In genomic region chr6:31702421-31702818, GRCh38 we compare ENCODE assay signal across 8 cellular contexts. TPM values are rescaled to one million over a fixed set of nuclear protein-coding genes. Genes with fewer than 3 reads are reported as not detected.
DNase-seq lines count a peak whose midpoint lies in the region; ATAC-seq, FAIRE-seq and TF ChIP-seq lines count a peak whose summit lies in the region.

No MANE protein-coding gene starts in this region.

- H3K27me3 Mint-ChIP-seq in CD8-positive, alpha-beta T cell (ENCODE audit: low read depth): no peaks in the 10 kb centered on the region

- WGBS in HepG2 (ENCODE audit: low lambda C conversion rate): 2% methylated on average over 8 of the region's 8 CpGs

- no peak for TF ChIP-seq RAD21 in HepG2 (CRISPR knock-in tag; IDR thresholded peaks at IDR 0.05)

- H3K4me1 ChIP-seq in CD8-positive, alpha-beta T cell (ENCODE audit: insufficient read depth, low read length): peaks cover 22% of the 10 kb centered on the region
- H3K4me1 ChIP-seq in HepG2 (ENCODE audit: insufficient read depth, low read length): peaks cover 39% of the 10 kb centered on the region
- H3K4me1 ChIP-seq in subcutaneous abdominal adipose tissue (ENCODE audit: control insufficient read depth in 5 of 5, insufficient read depth in 5 of 5, low read length in 5 of 5): peaks cover 6 to 35% (median 24%) of the 10 kb centered on the region in 5 donors

- H3K27me3 ChIP-seq in CD8-positive, alpha-beta T cell (ENCODE audit: insufficient read depth, low read length): no peaks in the 10 kb centered on the region
- H3K27me3 ChIP-seq in MG63 (no peaks in the 10 kb centered on the region), brain microvascular endothelial cell (replicated peaks) (no peaks in the 10 kb centered on the region), HepG2 (ENCODE audit: control insufficient read depth in 1 of 2, insufficient read depth in 2 of 2, low read length in 2 of 2) (peaks cover 0 to 3% of the 10 kb centered on the region in 2 experiments; a peak in 2 of 5 replicates), subcutaneous abdominal adipose tissue (ENCODE audit: control insufficient read depth in 5 of 5, insufficient read depth in 4 of 5, low read length in 5 of 5) (no peaks in the 10 kb centered on the region)

- DNase-seq in CD8-positive, alpha-beta T cell: peak in 1 of 7 experiments; percentile 30
- peak; percentile 4 for DNase-seq in MG63
- peak; percentile 13 for DNase-seq in brain microvascular endothelial cell
- DNase-seq in HepG2 (ENCODE audit: low spot score): no peak
- no peak for DNase-seq in NCI-H2196 treated with DMSO at 0.1 percent for 48 hours (lab: John Stamatoyannopoulos, UW; ENCODE audit: unreplicated experiment)
- DNase-seq in OCI-M1 (lab: John Stamatoyannopoulos, UW): no peak
- no peak for DNase-seq in NCI-H2196 (lab: John Stamatoyannopoulos, UW; ENCODE audit: unreplicated experiment)

- H3K27ac ChIP-seq in CD8-positive, alpha-beta T cell (ENCODE audit: low read depth, low read length): peak overlapping the region; percentile 91
- H3K27ac ChIP-seq in brain microvascular endothelial cell (peak overlapping the region; percentile 84), HepG2 (ENCODE audit: extremely low read length, insufficient read depth, low read length) (peak overlapping the region; percentile 85), subcutaneous abdominal adipose tissue (ENCODE audit: low read depth, low read length) (peak overlapping the region; percentile 97)

- POLR2A ChIA-PET in CD8-positive, alpha-beta T cell (lab: Charles Lee): interaction anchor here (1.0 to 1.8 kb wide), 14 partner anchors 8 to 269 kb away, joined by 3 to 17 read pairs (median 6); partner anchors contain the start of genes BAG6, DDAH2, DXO and GPANK1
- POLR2A ChIA-PET in HepG2 (lab: Yijun Ruan, JAX): interaction anchor here (0.6 to 2.7 kb wide), 21 partner anchors 10 to 439 kb away, joined by 3 to 57 read pairs (median 6); partner anchors contain the start of genes APOM, C6orf47, CLIC1 and CSNK2B

- TF ChIP-seq CTCF in CD8-positive, alpha-beta T cell (IDR thresholded peaks at IDR 0.05): no peak
- TF ChIP-seq CTCF in brain microvascular endothelial cell (IDR thresholded peaks at IDR 0.05; ENCODE audit: low read depth, low read length, missing control alignments) (no peak), HepG2 (CRISPR knock-in tag; IDR thresholded peaks at IDR 0.05) (no peak)

- intact Hi-C loops in CD8-positive, alpha-beta T cell (cut with DNase I, micrococcal nuclease): loop anchor here (2.0 to 5.0 kb wide), 5 partner anchors 26 to 475 kb away; partner anchors contain the start of genes AGPAT1 (in 1 of the 2), DDAH2 (in 1 of the 2), NELFE (in 1 of the 2) and PRRC2A (in 1 of the 2)
- intact Hi-C loops in HepG2 (cut with micrococcal nuclease; ENCODE audit: unreplicated experiment): loop anchor here (2.0 to 5.0 kb wide), 2 partner anchors 22 to 35 kb away; partner anchors contain the start of genes CLIC1 and LY6G5C

- ATAC-seq in CD8-positive, alpha-beta T cell: peak; percentile 2
- ATAC-seq in HepG2: peak; percentile 31

- peak overlapping the region; percentile 48 for H2AFZ ChIP-seq in HepG2 (ENCODE audit: low read length)

- TF ChIP-seq EP300 in HepG2 (IDR thresholded peaks at IDR 0.05; ENCODE audit: low read depth in 2 of 2, low read length in 2 of 2) (no peak), HepG2 (CRISPR knock-in tag; IDR thresholded peaks at IDR 0.05; ENCODE audit: borderline replicate concordance) (no peak)

- H3K4me1 Mint-ChIP-seq in CD8-positive, alpha-beta T cell (ENCODE audit: low read depth): peaks cover 41% of the 10 kb centered on the region

- peak overlapping the region; percentile 99 for H3K4me2 ChIP-seq in HepG2 (ENCODE audit: low read depth, low read length)

- H3K9me3 ChIP-seq in CD8-positive, alpha-beta T cell (ENCODE audit: low read length): no peaks in the 10 kb centered on the region
- no peaks in the 10 kb centered on the region for H3K9me3 ChIP-seq in MG63
- H3K9me3 ChIP-seq in HepG2 (ENCODE audit: low read length): no peaks in the 10 kb centered on the region
- no peaks in the 10 kb centered on the region for H3K9me3 ChIP-seq in subcutaneous abdominal adipose tissue (ENCODE audit: control insufficient read depth in 5 of 5, low read length in 5 of 5)

- in situ Hi-C loops in brain microvascular endothelial cell (cut with HindIII; ENCODE audit: low pct_ligation_motif_present, low sequenced_read_pairs) (no loop called here), HepG2 (cut with HindIII; ENCODE audit: extremely low pct_ligation_motif_present, low pct_unique_long_range_greater_than_20kb) (no loop called here)

- H3K4me3 ChIP-seq in CD8-positive, alpha-beta T cell (ENCODE audit: low read depth, low read length): peak overlapping the region; percentile 83
- H3K4me3 ChIP-seq in MG63: peak overlapping the region; percentile 91
- peak overlapping the region; percentile 92 for H3K4me3 ChIP-seq in brain microvascular endothelial cell (ENCODE audit: low read depth, low read length)
- H3K4me3 ChIP-seq in HepG2 (replicated peaks in 1 of 3; ENCODE audit: insufficient read depth in 1 of 3, low read depth in 2 of 3, low read length in 3 of 3): peak overlapping the region; percentile 71 to 84 (median 81)
- H3K4me3 ChIP-seq in subcutaneous abdominal adipose tissue (ENCODE audit: low read depth in 1 of 5, low read length in 5 of 5): peak overlapping the region; percentile 89 to 98 (median 94)

- peak overlapping the region; percentile 92 for H3K27ac Mint-ChIP-seq in CD8-positive, alpha-beta T cell

- no peaks in the 10 kb centered on the region for H3K9me3 Mint-ChIP-seq in CD8-positive, alpha-beta T cell

- peaks cover 22% of the 10 kb centered on the region for H3K79me2 ChIP-seq in HepG2 (ENCODE audit: insufficient read depth, low read length)

- no TSS peak for BruUV-seq in HepG2 (replicated peaks; lab: Mats Ljungman, UMichigan)

- H3K4me3 Mint-ChIP-seq in CD8-positive, alpha-beta T cell: peak overlapping the region; percentile 99

- peaks cover 37% of the 10 kb centered on the region for H3K36me3 Mint-ChIP-seq in CD8-positive, alpha-beta T cell

- FAIRE-seq in HepG2 (lab: Jason Lieb, UNC): no peak

- no peaks in the 10 kb centered on the region for H4K20me1 ChIP-seq in HepG2 (ENCODE audit: insufficient read depth, low read length)

- no peak for TF ChIP-seq POLR2A in HepG2 (IDR thresholded peaks at IDR 0.05; ENCODE audit: insufficient read depth in 1 of 2, low read depth in 2 of 2, low read length in 2 of 2)

- H3K36me3 ChIP-seq in CD8-positive, alpha-beta T cell (ENCODE audit: insufficient read depth, low read length): no peaks in the 10 kb centered on the region
- H3K36me3 ChIP-seq in MG63 (no peaks in the 10 kb centered on the region), brain microvascular endothelial cell (replicated peaks) (peaks cover 7% of the 10 kb centered on the region), HepG2 (replicated peaks in 1 of 2; ENCODE audit: control insufficient read depth in 1 of 2, insufficient read depth in 2 of 2, low read length in 2 of 2) (peaks cover 4 to 7% of the 10 kb centered on the region in 2 experiments; a peak in 3 of 5 replicates), subcutaneous abdominal adipose tissue (ENCODE audit: control insufficient read depth in 5 of 5, insufficient read depth in 5 of 5, low read length in 5 of 5) (peaks cover 2 to 24% (median 12%) of the 10 kb centered on the region in 5 donors)

- CTCF ChIA-PET in CD8-positive, alpha-beta T cell (lab: Charles Lee): no interaction called here
- CTCF ChIA-PET in HepG2 (lab: Yijun Ruan, JAX; ENCODE audit: low intra/inter-chr PET ratio, low total read pairs): no interaction called here

- H3K9ac ChIP-seq in HepG2 (ENCODE audit: insufficient read depth, low read depth, low read length): peak overlapping the region; percentile 95
- peak overlapping the region; percentile 90 to 97 (median 96) for H3K9ac ChIP-seq in subcutaneous abdominal adipose tissue (ENCODE audit: low read length in 5 of 5)

RNA-seq across cellular contexts. Expression of gene ABHD16A, which starts 0.7 kb away (rescaled TPM):
- 10 to 100 TPM; 79.6 to 81.6 TPM for total RNA-seq in CD8-positive, alpha-beta T cell
- total RNA-seq in MG63 (2014; rRNA removed; shearing (Covaris generic); ENCODE audit: low replicate concordance): 19.4 and 43.4 TPM in 2 replicates
- 16.2 and 43.5 TPM in 2 replicates for total RNA-seq in HepG2 (2016; rRNA removed; fragmentation: Illumina TruSeq; extraction: Trizol)
- 10.8 and 11.4 TPM in 2 replicates for total RNA-seq in HepG2 (2016; cell fraction: cytosol; rRNA removed; fragmentation: Illumina TruSeq; extraction: Trizol; ENCODE audit: low read depth)
- 15.1 and 42.2 TPM in 2 replicates for total RNA-seq in HepG2 (2016; cell fraction: insoluble cytoplasmic fraction; rRNA removed; fragmentation: Illumina TruSeq; extraction: Trizol)
- 18.3 and 19.8 TPM in 2 replicates for total RNA-seq in HepG2 (2016; cell fraction: membrane; rRNA removed; fragmentation: Illumina TruSeq; extraction: Trizol)
- total RNA-seq in HepG2 (2016; cell fraction: nucleus; rRNA removed; fragmentation: Illumina TruSeq; extraction: Trizol): 54.6 and 60.7 TPM in 2 replicates
- 45.4 and 49.0 TPM in 2 replicates for polyA plus RNA-seq in HepG2 (2011; rRNA removed)
- polyA plus RNA-seq in HepG2 (2011; cell fraction: cytosol; rRNA removed): 36.7 and 41.5 TPM in 2 replicates
- polyA plus RNA-seq in HepG2 (2011; cell fraction: nucleus; rRNA removed): 157 and 186 TPM in 2 replicates
- polyA plus RNA-seq in HepG2 (2012): 24.5 and 28.4 TPM in 2 replicates
- 5.9 and 6.9 TPM in 2 replicates for polyA plus RNA-seq in HepG2 (2016; cell fraction: cytosol; fragmentation: Illumina TruSeq; extraction: Trizol; ENCODE audit: low read depth)
- 10.5 and 12.1 TPM in 2 replicates for polyA plus RNA-seq in HepG2 (2016; cell fraction: insoluble cytoplasmic fraction; fragmentation: Illumina TruSeq; extraction: Trizol; ENCODE audit: low read depth)
- polyA plus RNA-seq in HepG2 (2016; cell fraction: membrane; fragmentation: Illumina TruSeq; extraction: Trizol; ENCODE audit: low read depth): 8.7 and 9.4 TPM in 2 replicates
- polyA plus RNA-seq in HepG2 (2016; cell fraction: nucleus; fragmentation: Illumina TruSeq; extraction: Trizol; ENCODE audit: insufficient read depth, low read depth): 86.5 and 92.7 TPM in 2 replicates
- polyA minus RNA-seq in HepG2 (2011; rRNA and poly(A)+ RNA removed; ENCODE audit: low replicate concordance): 62.6 and 78.7 TPM in 2 replicates
- polyA minus RNA-seq in HepG2 (2011; cell fraction: cytosol; rRNA and poly(A)+ RNA removed): 16.2 and 16.4 TPM in 2 replicates
- 38.2 and 46.5 TPM in 2 replicates for polyA minus RNA-seq in HepG2 (2011; cell fraction: nucleus; rRNA and poly(A)+ RNA removed)

RNA-seq across cellular contexts. Expression of gene LY6G6F, which starts 4.2 kb away (rescaled TPM):
- total RNA-seq in CD8-positive, alpha-beta T cell: not detected
- not detected in 2 replicates for total RNA-seq in MG63 (2014; rRNA removed; shearing (Covaris generic); ENCODE audit: low replicate concordance)
- not detected in 2 replicates for total RNA-seq in HepG2 (2016; rRNA removed; fragmentation: Illumina TruSeq; extraction: Trizol)
- total RNA-seq in HepG2 (2016; cell fraction: cytosol; rRNA removed; fragmentation: Illumina TruSeq; extraction: Trizol; ENCODE audit: low read depth): not detected in 2 replicates
- not detected in 2 replicates for total RNA-seq in HepG2 (2016; cell fraction: insoluble cytoplasmic fraction; rRNA removed; fragmentation: Illumina TruSeq; extraction: Trizol)
- not detected in 2 replicates for total RNA-seq in HepG2 (2016; cell fraction: membrane; rRNA removed; fragmentation: Illumina TruSeq; extraction: Trizol)
- total RNA-seq in HepG2 (2016; cell fraction: nucleus; rRNA removed; fragmentation: Illumina TruSeq; extraction: Trizol): not detected in 2 replicates
- polyA plus RNA-seq in HepG2 (2011; rRNA removed): not detected in 2 replicates
- not detected in 2 replicates for polyA plus RNA-seq in HepG2 (2011; cell fraction: cytosol; rRNA removed)
- polyA plus RNA-seq in HepG2 (2011; cell fraction: nucleus; rRNA removed): not detected in 2 replicates
- polyA plus RNA-seq in HepG2 (2012): not detected in 2 replicates
- not detected in 2 replicates for polyA plus RNA-seq in HepG2 (2016; cell fraction: cytosol; fragmentation: Illumina TruSeq; extraction: Trizol; ENCODE audit: low read depth)
- not detected in 2 replicates for polyA plus RNA-seq in HepG2 (2016; cell fraction: insoluble cytoplasmic fraction; fragmentation: Illumina TruSeq; extraction: Trizol; ENCODE audit: low read depth)
- polyA plus RNA-seq in HepG2 (2016; cell fraction: membrane; fragmentation: Illumina TruSeq; extraction: Trizol; ENCODE audit: low read depth): not detected in 2 replicates
- polyA plus RNA-seq in HepG2 (2016; cell fraction: nucleus; fragmentation: Illumina TruSeq; extraction: Trizol; ENCODE audit: insufficient read depth, low read depth): not detected in 2 replicates
- polyA minus RNA-seq in HepG2 (2011; rRNA and poly(A)+ RNA removed; ENCODE audit: low replicate concordance): not detected in 2 replicates
- polyA minus RNA-seq in HepG2 (2011; cell fraction: cytosol; rRNA and poly(A)+ RNA removed): not detected in 2 replicates
- not detected in 2 replicates for polyA minus RNA-seq in HepG2 (2011; cell fraction: nucleus; rRNA and poly(A)+ RNA removed)

RNA-seq across cellular contexts. Expression of gene LY6G6D, which starts 12.7 kb away (rescaled TPM):
- not detected for total RNA-seq in CD8-positive, alpha-beta T cell
- not detected in 2 replicates for total RNA-seq in MG63 (2014; rRNA removed; shearing (Covaris generic); ENCODE audit: low replicate concordance)
- total RNA-seq in HepG2 (2016; rRNA removed; fragmentation: Illumina TruSeq; extraction: Trizol): not detected in 2 replicates
- total RNA-seq in HepG2 (2016; cell fraction: cytosol; rRNA removed; fragmentation: Illumina TruSeq; extraction: Trizol; ENCODE audit: low read depth): not detected in 2 replicates
- not detected in 2 replicates for total RNA-seq in HepG2 (2016; cell fraction: insoluble cytoplasmic fraction; rRNA removed; fragmentation: Illumina TruSeq; extraction: Trizol)
- not detected in 2 replicates for total RNA-seq in HepG2 (2016; cell fraction: membrane; rRNA removed; fragmentation: Illumina TruSeq; extraction: Trizol)
- total RNA-seq in HepG2 (2016; cell fraction: nucleus; rRNA removed; fragmentation: Illumina TruSeq; extraction: Trizol): not detected in 2 replicates
- polyA plus RNA-seq in HepG2 (2011; rRNA removed): not detected in 2 replicates
- polyA plus RNA-seq in HepG2 (2011; cell fraction: cytosol; rRNA removed): not detected in 2 replicates
- polyA plus RNA-seq in HepG2 (2011; cell fraction: nucleus; rRNA removed): not detected in 2 replicates
- 0.47 TPM in 1 of 2 replicates, not detected in the other for polyA plus RNA-seq in HepG2 (2012)
- not detected in 2 replicates for polyA plus RNA-seq in HepG2 (2016; cell fraction: cytosol; fragmentation: Illumina TruSeq; extraction: Trizol; ENCODE audit: low read depth)
- not detected in 2 replicates for polyA plus RNA-seq in HepG2 (2016; cell fraction: insoluble cytoplasmic fraction; fragmentation: Illumina TruSeq; extraction: Trizol; ENCODE audit: low read depth)
- not detected in 2 replicates for polyA plus RNA-seq in HepG2 (2016; cell fraction: membrane; fragmentation: Illumina TruSeq; extraction: Trizol; ENCODE audit: low read depth)
- polyA plus RNA-seq in HepG2 (2016; cell fraction: nucleus; fragmentation: Illumina TruSeq; extraction: Trizol; ENCODE audit: insufficient read depth, low read depth): not detected in 2 replicates
- polyA minus RNA-seq in HepG2 (2011; rRNA and poly(A)+ RNA removed; ENCODE audit: low replicate concordance): not detected in 2 replicates
- not detected in 2 replicates for polyA minus RNA-seq in HepG2 (2011; cell fraction: cytosol; rRNA and poly(A)+ RNA removed)
- polyA minus RNA-seq in HepG2 (2011; cell fraction: nucleus; rRNA and poly(A)+ RNA removed): not detected in 2 replicates

RNA-seq across cellular contexts. Expression of gene LY6G6C, which starts 19.1 kb away (rescaled TPM):
- total RNA-seq in CD8-positive, alpha-beta T cell: not detected
- not detected in 2 replicates for total RNA-seq in MG63 (2014; rRNA removed; shearing (Covaris generic); ENCODE audit: low replicate concordance)
- total RNA-seq in HepG2 (2016; rRNA removed; fragmentation: Illumina TruSeq; extraction: Trizol): not detected in 2 replicates
- not detected in 2 replicates for total RNA-seq in HepG2 (2016; cell fraction: cytosol; rRNA removed; fragmentation: Illumina TruSeq; extraction: Trizol; ENCODE audit: low read depth)
- total RNA-seq in HepG2 (2016; cell fraction: insoluble cytoplasmic fraction; rRNA removed; fragmentation: Illumina TruSeq; extraction: Trizol): not detected in 2 replicates
- total RNA-seq in HepG2 (2016; cell fraction: membrane; rRNA removed; fragmentation: Illumina TruSeq; extraction: Trizol): not detected in 2 replicates
- not detected in 2 replicates for total RNA-seq in HepG2 (2016; cell fraction: nucleus; rRNA removed; fragmentation: Illumina TruSeq; extraction: Trizol)
- polyA plus RNA-seq in HepG2 (2011; rRNA removed): 0.15 and 0.21 TPM in 2 replicates
- polyA plus RNA-seq in HepG2 (2011; cell fraction: cytosol; rRNA removed): 0.13 TPM in 1 of 2 replicates, not detected in the other
- polyA plus RNA-seq in HepG2 (2011; cell fraction: nucleus; rRNA removed): 0.42 and 0.76 TPM in 2 replicates
- polyA plus RNA-seq in HepG2 (2012): 0.31 TPM in 1 of 2 replicates, not detected in the other
- polyA plus RNA-seq in HepG2 (2016; cell fraction: cytosol; fragmentation: Illumina TruSeq; extraction: Trizol; ENCODE audit: low read depth): not detected in 2 replicates
- not detected in 2 replicates for polyA plus RNA-seq in HepG2 (2016; cell fraction: insoluble cytoplasmic fraction; fragmentation: Illumina TruSeq; extraction: Trizol; ENCODE audit: low read depth)
- not detected in 2 replicates for polyA plus RNA-seq in HepG2 (2016; cell fraction: membrane; fragmentation: Illumina TruSeq; extraction: Trizol; ENCODE audit: low read depth)
- 0.72 TPM in 1 of 2 replicates, not detected in the other for polyA plus RNA-seq in HepG2 (2016; cell fraction: nucleus; fragmentation: Illumina TruSeq; extraction: Trizol; ENCODE audit: insufficient read depth, low read depth)
- 0.28 TPM in 1 of 2 replicates, not detected in the other for polyA minus RNA-seq in HepG2 (2011; rRNA and poly(A)+ RNA removed; ENCODE audit: low replicate concordance)
- not detected in 2 replicates for polyA minus RNA-seq in HepG2 (2011; cell fraction: cytosol; rRNA and poly(A)+ RNA removed)
- polyA minus RNA-seq in HepG2 (2011; cell fraction: nucleus; rRNA and poly(A)+ RNA removed): not detected in 2 replicates

RNA-seq across cellular contexts. Expression of gene MPIG6B, which starts 20.8 kb away (rescaled TPM):
- 1 to 10 TPM in 1 of 2 experiments, under 1 TPM in 1; 0.49 to 1.1 TPM for total RNA-seq in CD8-positive, alpha-beta T cell
- not detected in 2 replicates for total RNA-seq in MG63 (2014; rRNA removed; shearing (Covaris generic); ENCODE audit: low replicate concordance)
- total RNA-seq in HepG2 (2016; rRNA removed; fragmentation: Illumina TruSeq; extraction: Trizol): not detected in 2 replicates
- not detected in 2 replicates for total RNA-seq in HepG2 (2016; cell fraction: cytosol; rRNA removed; fragmentation: Illumina TruSeq; extraction: Trizol; ENCODE audit: low read depth)
- not detected in 2 replicates for total RNA-seq in HepG2 (2016; cell fraction: insoluble cytoplasmic fraction; rRNA removed; fragmentation: Illumina TruSeq; extraction: Trizol)
- not detected in 2 replicates for total RNA-seq in HepG2 (2016; cell fraction: membrane; rRNA removed; fragmentation: Illumina TruSeq; extraction: Trizol)
- total RNA-seq in HepG2 (2016; cell fraction: nucleus; rRNA removed; fragmentation: Illumina TruSeq; extraction: Trizol): not detected in 2 replicates
- not detected in 2 replicates for polyA plus RNA-seq in HepG2 (2011; rRNA removed)
- polyA plus RNA-seq in HepG2 (2011; cell fraction: cytosol; rRNA removed): not detected in 2 replicates
- polyA plus RNA-seq in HepG2 (2011; cell fraction: nucleus; rRNA removed): not detected in 2 replicates
- 0.08 and 0.15 TPM in 2 replicates for polyA plus RNA-seq in HepG2 (2012)
- polyA plus RNA-seq in HepG2 (2016; cell fraction: cytosol; fragmentation: Illumina TruSeq; extraction: Trizol; ENCODE audit: low read depth): not detected in 2 replicates
- not detected in 2 replicates for polyA plus RNA-seq in HepG2 (2016; cell fraction: insoluble cytoplasmic fraction; fragmentation: Illumina TruSeq; extraction: Trizol; ENCODE audit: low read depth)
- polyA plus RNA-seq in HepG2 (2016; cell fraction: membrane; fragmentation: Illumina TruSeq; extraction: Trizol; ENCODE audit: low read depth): not detected in 2 replicates
- polyA plus RNA-seq in HepG2 (2016; cell fraction: nucleus; fragmentation: Illumina TruSeq; extraction: Trizol; ENCODE audit: insufficient read depth, low read depth): not detected in 2 replicates
- not detected in 2 replicates for polyA minus RNA-seq in HepG2 (2011; rRNA and poly(A)+ RNA removed; ENCODE audit: low replicate concordance)
- polyA minus RNA-seq in HepG2 (2011; cell fraction: cytosol; rRNA and poly(A)+ RNA removed): not detected in 2 replicates
- polyA minus RNA-seq in HepG2 (2011; cell fraction: nucleus; rRNA and poly(A)+ RNA removed): not detected in 2 replicates

Comparison
In these comparisons a context has a peak if more than half of its experiments do, and no peak if none do; other contexts are left out.
1. DNase-seq: peak in MG63 (single experiment) and brain microvascular endothelial cell (single experiment); none in HepG2 (single experiment), NCI-H2196 treated with DMSO at 0.1 percent for 48 hours (single experiment), OCI-M1 (single experiment) and NCI-H2196 (single experiment).
2. Peak in every context shown above with its lines, with median percentiles within 50 percentile points of each other: H3K27ac ChIP-seq and H3K4me3 ChIP-seq.